In the genomic region with DNA sequence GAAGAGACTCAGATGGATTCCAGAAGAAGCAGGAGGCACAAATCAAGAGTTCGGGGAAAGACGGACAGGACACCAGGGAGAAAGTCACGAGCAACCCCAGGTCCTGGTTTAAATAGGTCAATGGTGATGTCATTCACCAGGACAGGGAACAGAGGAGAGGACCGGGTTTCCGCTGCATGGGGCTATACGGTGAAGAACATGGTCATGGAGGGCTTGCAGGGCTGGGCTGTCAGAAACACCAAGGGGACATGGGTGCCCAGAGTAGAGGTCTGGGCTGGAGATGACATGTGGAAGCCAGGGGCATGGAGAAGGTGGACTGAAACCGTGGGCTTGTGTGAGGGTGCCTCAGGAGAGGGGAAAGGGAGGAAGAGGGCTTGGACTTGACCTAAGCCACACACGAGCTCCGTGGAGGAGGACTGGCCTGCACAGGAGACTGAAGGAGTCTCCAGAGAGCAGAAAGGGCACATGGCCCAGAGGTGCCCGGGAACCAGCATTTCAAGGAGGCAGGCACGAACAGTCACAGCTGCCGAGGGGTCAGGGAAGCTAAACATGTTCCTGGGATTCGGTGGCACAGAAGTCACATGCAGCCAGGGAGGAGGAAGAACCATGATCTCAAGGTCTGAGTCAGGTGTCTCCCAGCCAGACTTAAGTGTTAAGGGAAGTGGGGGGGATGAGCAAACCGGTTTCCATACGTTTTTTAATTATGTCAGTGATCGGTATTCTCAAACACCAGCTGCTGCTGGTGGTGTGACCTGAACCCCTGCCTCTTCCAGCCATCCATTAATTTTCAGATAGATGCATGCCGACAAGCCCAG, we compare ENCODE assay signal across 11 cellular contexts. TPM values are rescaled to one million over a fixed set of nuclear protein-coding genes. Genes with fewer than 3 reads are reported as not detected.
DNase-seq lines count a peak whose midpoint lies in the region; ATAC-seq and TF ChIP-seq lines count a peak whose summit lies in the region.
"Had no signal": no experiment of that assay in that cellular context is flagged by ENCODE, and none has a peak within 500 bp of the region (broad histone marks: within the 10 kb centered on the region; RNA-seq: fewer than 3 reads in every experiment).

No MANE protein-coding gene starts in this region.

- intact Hi-C loops in left ventricle myocardium superior (cut with micrococcal nuclease), result loop anchor here (10.0 kb wide), 1 partner anchor 89 kb away; no protein-coding TSS in a partner anchor

- no peaks in the 10 kb centered on the region for H3K9me2 ChIP-seq in SK-N-SH

- DNase-seq in SK-N-SH, result no peak
- DNase-seq in activated naive CD8-positive, alpha-beta T cell treated with anti-CD3 and anti-CD28 coated beads, Interleukin-2, amount 50 U/mL, for 24 hours, result no peak
- DNase-seq in left ventricle myocardium superior, result peak; percentile 34
- DNase-seq in retinal pigment epithelial cell (ENCODE audit: low read depth), result peak; percentile 55
- DNase-seq in stimulated activated CD4-positive, alpha-beta T cell treated with anti-CD3 and anti-CD28 coated beads, Interleukin-2, amount 100 ng/mL, for 24 hours, result no peak
- DNase-seq in GM10248 (ENCODE audit: extremely low spot score), result no peak
- DNase-seq: retina, SJCRH30 had no signal

- H3K4me1 ChIP-seq in SK-N-SH (ENCODE audit: control insufficient read depth in 1 of 2, insufficient read depth in 2 of 2, low read depth in 1 of 2, low read length in 1 of 2), result peaks cover 0 to 7% of the 10 kb centered on the region in 2 experiments; a peak in 1 of 4 replicates
- H3K4me1 ChIP-seq: SJCRH30 had no signal

- peaks cover 0 to 9% of the 10 kb centered on the region in 2 experiments for H3K36me3 ChIP-seq in SK-N-SH (replicated peaks in 1 of 2; ENCODE audit: control insufficient read depth in 1 of 2, insufficient read depth in 2 of 2, low read length in 1 of 2)
- H3K36me3 ChIP-seq: SJCRH30 had no signal

- no peak overlapping the region for H3K9ac ChIP-seq in SK-N-SH

- H3K4me3 Mint-ChIP-seq in activated naive CD8-positive, alpha-beta T cell treated with anti-CD3 and anti-CD28 coated beads, Interleukin-2, amount 50 U/mL, for 24 hours, result no peak overlapping the region

- H3K36me3 Mint-ChIP-seq in activated naive CD8-positive, alpha-beta T cell treated with anti-CD3 and anti-CD28 coated beads, Interleukin-2, amount 50 U/mL, for 24 hours (ENCODE audit: low read depth), result peaks cover 4% of the 10 kb centered on the region

- no peak overlapping the region for H3K4me2 ChIP-seq in SK-N-SH

- H3K9me3 Mint-ChIP-seq in activated naive CD8-positive, alpha-beta T cell treated with anti-CD3 and anti-CD28 coated beads, Interleukin-2, amount 50 U/mL, for 24 hours, result no peaks in the 10 kb centered on the region

- no peak for TF ChIP-seq CTCF in SK-N-SH (IDR thresholded peaks at IDR 0.05)
- TF ChIP-seq CTCF in retinal pigment epithelial cell (conservative IDR thresholded peaks at IDR 0.05; ENCODE audit: low read depth, low read length), result no peak
- TF ChIP-seq CTCF in GM10248 (IDR thresholded peaks at IDR 0.05; ENCODE audit: control extremely low read depth, extremely low read depth, low read depth, missing control alignments), result no peak

- H3F3A ChIP-seq in SK-N-SH (replicated peaks; ENCODE audit: insufficient read depth), result no peaks in the 10 kb centered on the region

- TF ChIP-seq RAD21 in SK-N-SH (IDR thresholded peaks at IDR 0.05; ENCODE audit: low read length), result no peak

- H2AFZ ChIP-seq in SK-N-SH (ENCODE audit: low read depth), result no peak overlapping the region

- CTCF ChIA-PET in SK-N-SH (lab: Yijun Ruan, JAX) (interaction anchor here (1.0 to 2.7 kb wide), 6 partner anchors 9 to 122 kb away, joined by 3 to 16 read pairs (median 6); a partner anchor contains a TSS), GM10248 (lab: Yijun Ruan, JAX) (interaction anchor here (1.2 to 1.5 kb wide), 4 partner anchors 9 to 70 kb away, joined by 3 to 4 read pairs (median 3); a partner anchor contains a TSS)

- POLR2A ChIA-PET in SK-N-SH (lab: Yijun Ruan, JAX), result no interaction called here
- POLR2A ChIA-PET in GM10248 (lab: Yijun Ruan, JAX), result no interaction called here

- peaks cover 3% of the 10 kb centered on the region for H3K27me3 Mint-ChIP-seq in activated naive CD8-positive, alpha-beta T cell treated with anti-CD3 and anti-CD28 coated beads, Interleukin-2, amount 50 U/mL, for 24 hours

- H3K4me3 ChIP-seq in SK-N-SH (ENCODE audit: low read depth in 2 of 2, low read length in 1 of 2) (no peak overlapping the region), retinal pigment epithelial cell (ENCODE audit: low read length) (no peak overlapping the region)
- H3K4me3 ChIP-seq: SJCRH30 had no signal

- ATAC-seq in SK-N-SH treated with all-trans-retinoic acid at 6 μM for 48 hours, result 0 out of 3 replicates have a peak, but pooled peaks have one; percentile 6
- ATAC-seq in activated naive CD8-positive, alpha-beta T cell treated with anti-CD3 and anti-CD28 coated beads, Interleukin-2, amount 50 U/mL, for 24 hours, result no peak
- ATAC-seq in left ventricle myocardium superior, result peak; percentile 50
- no peak for ATAC-seq in GM18858 (IDR thresholded peaks at IDR 0.05; ENCODE audit: unreplicated experiment)
- ATAC-seq: activated CD4-positive, CD25-positive, alpha-beta regulatory T cell treated with anti-CD3 and anti-CD28 coated beads, Interleukin-2, amount 50 U/mL, for 24 hours had no signal

- H3K79me2 ChIP-seq in SK-N-SH (ENCODE audit: insufficient read depth), result no peaks in the 10 kb centered on the region

- H3K4me1 Mint-ChIP-seq in activated naive CD8-positive, alpha-beta T cell treated with anti-CD3 and anti-CD28 coated beads, Interleukin-2, amount 50 U/mL, for 24 hours, result peaks cover 5% of the 10 kb centered on the region

- no peak for TF ChIP-seq EP300 in SK-N-SH (IDR thresholded peaks at IDR 0.05; ENCODE audit: borderline replicate concordance in 1 of 2, low read depth in 1 of 2, low read length in 1 of 2)

- 70% methylated on average over 17 of the region's 17 CpGs for WGBS in SK-N-SH (ENCODE audit: low lambda C conversion rate)

- peak overlapping the region; percentile 10 for H3K27ac Mint-ChIP-seq in activated naive CD8-positive, alpha-beta T cell treated with anti-CD3 and anti-CD28 coated beads, Interleukin-2, amount 50 U/mL, for 24 hours

- H3K27ac ChIP-seq in SK-N-SH (ENCODE audit: low read depth in 2 of 2, low read length in 1 of 2), result no peak overlapping the region
- H3K27ac ChIP-seq: SJCRH30 had no signal

- no peaks in the 10 kb centered on the region for H3K27me3 ChIP-seq in SK-N-SH (ENCODE audit: insufficient read depth)
- H3K27me3 ChIP-seq: SJCRH30 had no signal

- no peaks in the 10 kb centered on the region for H4K20me1 ChIP-seq in SK-N-SH (ENCODE audit: insufficient read depth)

- H3K9me3 ChIP-seq in SK-N-SH, result no peaks in the 10 kb centered on the region
- H3K9me3 ChIP-seq: SJCRH30 had no signal

TF ChIP-seq in SK-N-SH treated with all-trans-retinoic acid at 6 μM for 48 hours, 23 proteins besides CTCF, POLR2A, EP300 and RAD21 (continues in another document):
- TF ChIP-seq ZNF8 (CRISPR knock-in tag; IDR thresholded peaks at IDR 0.05) (no peak), PPARA (CRISPR knock-in tag; IDR thresholded peaks at IDR 0.05; ENCODE audit: borderline replicate concordance) (no peak)
- TF ChIP-seq, protein P1, sequence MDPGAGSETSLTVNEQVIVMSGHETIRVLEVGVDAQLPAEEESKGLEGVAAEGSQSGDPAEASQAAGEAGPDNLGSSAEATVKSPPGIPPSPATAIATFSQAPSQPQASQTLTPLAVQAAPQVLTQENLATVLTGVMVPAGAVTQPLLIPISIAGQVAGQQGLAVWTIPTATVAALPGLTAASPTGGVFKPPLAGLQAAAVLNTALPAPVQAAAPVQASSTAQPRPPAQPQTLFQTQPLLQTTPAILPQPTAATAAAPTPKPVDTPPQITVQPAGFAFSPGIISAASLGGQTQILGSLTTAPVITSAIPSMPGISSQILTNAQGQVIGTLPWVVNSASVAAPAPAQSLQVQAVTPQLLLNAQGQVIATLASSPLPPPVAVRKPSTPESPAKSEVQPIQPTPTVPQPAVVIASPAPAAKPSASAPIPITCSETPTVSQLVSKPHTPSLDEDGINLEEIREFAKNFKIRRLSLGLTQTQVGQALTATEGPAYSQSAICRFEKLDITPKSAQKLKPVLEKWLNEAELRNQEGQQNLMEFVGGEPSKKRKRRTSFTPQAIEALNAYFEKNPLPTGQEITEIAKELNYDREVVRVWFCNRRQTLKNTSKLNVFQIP (CRISPR knock-in tag; IDR thresholded peaks at IDR 0.05; ENCODE audit: borderline replicate concordance, low read depth), result no peak

TF ChIP-seq in SK-N-SH, 30 proteins besides CTCF, POLR2A, EP300 and RAD21:
- TF ChIP-seq RFX5 (IDR thresholded peaks at IDR 0.05; ENCODE audit: low read length) (no peak), FOSL2 (IDR thresholded peaks at IDR 0.05; ENCODE audit: borderline replicate concordance, low read depth) (no peak), RCOR1 (IDR thresholded peaks at IDR 0.05; ENCODE audit: low read length) (no peak), GATA2 (CRISPR knock-in tag; IDR thresholded peaks at IDR 0.05) (no peak), ELF1 (IDR thresholded peaks at IDR 0.05) (no peak), EZH2phosphoT487 (IDR thresholded peaks at IDR 0.05; ENCODE audit: borderline replicate concordance, low read depth) (no peak)

RNA-seq across cellular contexts. Expression of a gene that starts 54.2 kb away (rescaled TPM):
- polyA plus RNA-seq in SK-N-SH (2012; rRNA removed), result 2,077 and 2,311 TPM in 2 replicates
- 2,462 and 2,641 TPM in 2 replicates for polyA plus RNA-seq in SK-N-SH (2012; cell fraction: cytosol; rRNA removed)
- polyA plus RNA-seq in SK-N-SH (2012; cell fraction: nucleus; rRNA removed), result 576 and 604 TPM in 2 replicates
- 931 TPM for total RNA-seq in left ventricle myocardium superior

Comparison
In these comparisons a context has a peak if more than half of its experiments do, and no peak if none do; other contexts are left out.
1. ATAC-seq: peak in SK-N-SH treated with all-trans-retinoic acid at 6 μM for 48 hours (single experiment) and left ventricle myocardium superior (single experiment); none in activated naive CD8-positive, alpha-beta T cell treated with anti-CD3 and anti-CD28 coated beads, Interleukin-2, amount 50 U/mL, for 24 hours (single experiment) and GM18858 (single experiment).
2. DNase-seq: peak in left ventricle myocardium superior (single experiment) and retinal pigment epithelial cell (single experiment); none in SK-N-SH (single experiment), activated naive CD8-positive, alpha-beta T cell treated with anti-CD3 and anti-CD28 coated beads, Interleukin-2, amount 50 U/mL, for 24 hours (single experiment), stimulated activated CD4-positive, alpha-beta T cell treated with anti-CD3 and anti-CD28 coated beads, Interleukin-2, amount 100 ng/mL, for 24 hours (0 of 2) and GM10248 (single experiment).